8 cellular contexts compared by ENCODE assay signal in genomic region chr22:41917906-41918791, GRCh38. TPM values are rescaled to one million over a fixed set of nuclear protein-coding genes. Genes with fewer than 3 reads are reported as not detected.
DNase-seq lines count a peak whose midpoint lies in the region; ATAC-seq, FAIRE-seq and TF ChIP-seq lines count a peak whose summit lies in the region.

No MANE protein-coding gene starts in this region.

- H3K36me3 ChIP-seq in aorta (ENCODE audit: control insufficient read depth in 1 of 2, insufficient read depth in 2 of 2, low read length in 1 of 2) = no peaks in the 10 kb centered on the region

- FAIRE-seq in RCC 7860 (lab: Jason Lieb, UNC) = no peak

- H3K4me1 ChIP-seq in aorta (ENCODE audit: control insufficient read depth in 1 of 2, insufficient read depth in 2 of 2, low read length in 2 of 2) = no peaks in the 10 kb centered on the region

- no peak for TF ChIP-seq CTCF in GM12865 (IDR thresholded peaks at IDR 0.05; ENCODE audit: insufficient read depth, low read depth, low read length, missing control alignments)
- TF ChIP-seq CTCF in fibroblast of villous mesenchyme (IDR thresholded peaks at IDR 0.05; ENCODE audit: insufficient read depth, low read depth, low read length) = no peak

- H3K27ac ChIP-seq in aorta (ENCODE audit: low read depth in 1 of 2, low read length in 2 of 2) = no peak overlapping the region

- DNase-seq in Ammon's horn (ENCODE audit: low spot score) = peak; percentile 63
- peak; percentile 70 for DNase-seq in GM12865 (ENCODE audit: low read depth)
- peak; percentile 27 for DNase-seq in RCC 7860 (ENCODE audit: low spot score)
- DNase-seq in fibroblast of villous mesenchyme (ENCODE audit: low read depth) = peak; percentile 33
- peak; percentile 86 for DNase-seq in aorta
- DNase-seq in NCI-H1694 (lab: John Stamatoyannopoulos, UW) = no peak
- no peak for DNase-seq in AG20443 (ENCODE audit: low spot score)

- 44 to 46% methylated on average over 23 of the region's 23 CpGs for WGBS in aorta, 2 donors

- no peaks in the 10 kb centered on the region for H3K9me3 ChIP-seq in aorta (ENCODE audit: control insufficient read depth, low read length)

- H3K27me3 ChIP-seq in aorta (ENCODE audit: control insufficient read depth in 1 of 2, insufficient read depth in 2 of 2, low read length in 1 of 2) = peaks cover 0 to 1% of the 10 kb centered on the region in 2 donors

- intact Hi-C loops in aorta (cut with DNase I) = no loop called here

- ATAC-seq in aorta (ENCODE audit: low FRiP score) (no peak), HG03432 (IDR thresholded peaks at IDR 0.05; ENCODE audit: unreplicated experiment) (no peak)

- H3K4me3 ChIP-seq in GM12865 (ENCODE audit: low read depth, low read length) = no peak overlapping the region
- H3K4me3 ChIP-seq in fibroblast of villous mesenchyme (ENCODE audit: low read depth, low read length) = no peak overlapping the region
- no peak overlapping the region for H3K4me3 ChIP-seq in aorta (ENCODE audit: low read length in 2 of 2)

RNA-seq across cellular contexts. Expression of gene SHISA8, which starts 3.3 kb away (rescaled TPM):
- total RNA-seq in fibroblast of villous mesenchyme (not detected in 2 replicates), aorta (not detected)
- not detected for polyA plus RNA-seq in aorta

RNA-seq across cellular contexts. Expression of gene TNFRSF13C, which starts 8.5 kb away (rescaled TPM):
- total RNA-seq in fibroblast of villous mesenchyme (under 0.01 TPM in 2 replicates), aorta (under 1 TPM; 0.24 to 0.32 TPM)
- polyA plus RNA-seq in aorta = not detected

RNA-seq across cellular contexts. Expression of gene CENPM, which starts 28.8 kb away (rescaled TPM):
- total RNA-seq in fibroblast of villous mesenchyme = 14.2 and 21.6 TPM in 2 replicates
- total RNA-seq in aorta = under 1 TPM; 0.58 to 0.84 TPM
- 1 to 10 TPM in 1 of 2 donors, not detected in 1; 2.6 TPM for polyA plus RNA-seq in aorta

RNA-seq across cellular contexts. Expression of gene SEPTIN3, which starts 51.1 kb away (rescaled TPM):
- total RNA-seq in fibroblast of villous mesenchyme (under 0.01 TPM in 2 replicates), aorta (under 1 TPM; 0.63 to 0.68 TPM)
- under 1 TPM in 1 of 2 donors, not detected in 1; 0.05 TPM for polyA plus RNA-seq in aorta

Comparison
In these comparisons a context has a peak if more than half of its experiments do, and no peak if none do; other contexts are left out.
1. DNase-seq: peak in Ammon's horn (single experiment), GM12865 (single experiment), RCC 7860 (single experiment), fibroblast of villous mesenchyme (single experiment) and aorta (2 of 2); none in NCI-H1694 (single experiment) and AG20443 (single experiment).